In the genomic region with DNA sequence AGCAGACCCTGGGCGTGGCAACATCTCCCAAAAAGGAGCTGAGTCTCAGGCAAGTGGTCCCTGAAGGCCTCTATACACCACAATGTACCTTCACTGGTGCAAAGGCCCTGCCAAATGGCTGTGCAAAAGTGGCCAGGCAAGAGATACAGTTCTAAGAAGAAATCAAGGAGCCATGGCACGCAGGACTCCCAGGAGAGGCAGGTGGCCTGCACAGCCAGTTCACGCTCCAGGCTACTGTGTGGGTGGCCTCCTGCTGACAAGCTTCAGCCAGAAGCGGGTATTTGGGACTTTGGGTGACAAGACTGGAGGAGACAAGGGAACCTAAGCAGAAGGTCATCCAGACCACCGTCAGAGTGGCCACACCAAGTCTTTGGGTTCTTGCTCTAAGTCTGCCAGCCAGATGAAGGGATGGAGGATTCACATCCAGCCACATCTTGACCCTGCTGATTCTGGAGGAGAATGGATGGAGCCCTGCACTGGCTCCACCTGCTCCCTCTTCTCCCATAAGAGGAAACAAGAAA, we compare ENCODE assay signal across 10 cellular contexts. TPM values are rescaled to one million over a fixed set of nuclear protein-coding genes. Genes with fewer than 3 reads are reported as not detected.
DNase-seq lines count a peak whose midpoint lies in the region; ATAC-seq, FAIRE-seq and TF ChIP-seq lines count a peak whose summit lies in the region.
"Had no signal": no experiment of that assay in that cellular context is flagged by ENCODE, and none has a peak within 500 bp of the region (broad histone marks: within the 10 kb centered on the region; RNA-seq: fewer than 3 reads in every experiment).

No MANE protein-coding gene starts in this region.

- FAIRE-seq in GM12891 (lab: Jason Lieb, UNC) = peak; percentile 43
- FAIRE-seq in small intestine (lab: Jason Lieb, UNC) = no peak

- H3K9me3 ChIP-seq in OCI-LY1 (ENCODE audit: low read length) (no peaks in the 10 kb centered on the region), small intestine (ENCODE audit: control insufficient read depth, low read depth) (no peaks in the 10 kb centered on the region)
- H3K9me3 ChIP-seq: adrenal gland had no signal

- no peak for DNase-seq in GM12891 (ENCODE audit: insufficient read length, low spot score)
- peak; percentile 16 for DNase-seq in germinal center (ENCODE audit: low spot score)
- no peak for DNase-seq in small intestine
- DNase-seq in dermis blood vessel endothelial cell = no peak
- DNase-seq: NCI-H510A had no signal

- no peak overlapping the region for H2AFZ ChIP-seq in OCI-LY1 (ENCODE audit: low read length)

- ATAC-seq in GM21717 (IDR thresholded peaks at IDR 0.05; ENCODE audit: unreplicated experiment) = no peak
- ATAC-seq in GM21390 (IDR thresholded peaks at IDR 0.05; ENCODE audit: unreplicated experiment) = no peak
- ATAC-seq in GM21619 (IDR thresholded peaks at IDR 0.05; ENCODE audit: unreplicated experiment) = no peak

- H3K4me1 ChIP-seq in OCI-LY1 (ENCODE audit: insufficient read depth, low read length, severe bottlenecking) (peaks cover 57% of the 10 kb centered on the region), small intestine (ENCODE audit: control insufficient read depth in 2 of 2, insufficient read depth in 1 of 2, low read depth in 1 of 2, low read length in 1 of 2) (peaks cover 2 to 17% of the 10 kb centered on the region in 2 donors)

- H3K79me2 ChIP-seq in OCI-LY1 (ENCODE audit: insufficient read depth, low read length) = no peaks in the 10 kb centered on the region

- H3K4me3 ChIP-seq in OCI-LY1 (ENCODE audit: low read depth, low read length, poor library complexity, severe bottlenecking) (no peak overlapping the region), small intestine (ENCODE audit: low read depth in 1 of 2, low read length in 2 of 2) (no peak overlapping the region)

- no peaks in the 10 kb centered on the region for H3F3A ChIP-seq in OCI-LY1 (ENCODE audit: insufficient read depth, low read length)

- H3K27me3 ChIP-seq in OCI-LY1 (ENCODE audit: insufficient read depth, low read length) (no peaks in the 10 kb centered on the region), small intestine (ENCODE audit: control insufficient read depth in 2 of 2, insufficient read depth in 2 of 2, low read length in 2 of 2) (no peaks in the 10 kb centered on the region)
- H3K27me3 ChIP-seq: adrenal gland had no signal

- WGBS in small intestine, 3 donors = 66 to 92% (median 84%) methylated on average over 5 of the region's 5 CpGs

- H4K20me1 ChIP-seq in OCI-LY1 (ENCODE audit: insufficient read depth, low read length) = no peaks in the 10 kb centered on the region

- no peaks in the 10 kb centered on the region for H3K9me2 ChIP-seq in OCI-LY1 (ENCODE audit: low read depth, low read length)

- TF ChIP-seq POLR2A in GM12891 (IDR thresholded peaks at IDR 0.05; ENCODE audit: low read depth, low read length) = no peak

- no peak overlapping the region; the same call in 1 of the 2 replicates for H3K9ac ChIP-seq in OCI-LY1 (ENCODE audit: low read length)

- H3K27ac ChIP-seq in OCI-LY1 (ENCODE audit: low read depth, low read length, poor library complexity, severe bottlenecking) = peak overlapping the region; percentile 93
- peak overlapping the region; percentile 42 to 99 for H3K27ac ChIP-seq in small intestine (ENCODE audit: low read depth in 1 of 2, low read length in 1 of 2)

- no peak for TF ChIP-seq CTCF in OCI-LY1 (IDR thresholded peaks at IDR 0.05; ENCODE audit: low read length)

- no peak overlapping the region for H3K4me2 ChIP-seq in OCI-LY1 (ENCODE audit: low read length)

- H3K36me3 ChIP-seq in OCI-LY1 (ENCODE audit: insufficient read depth, low read length) (no peaks in the 10 kb centered on the region), small intestine (ENCODE audit: control insufficient read depth in 2 of 2, insufficient read depth in 2 of 2, low read length in 2 of 2) (no peaks in the 10 kb centered on the region)
- H3K36me3 ChIP-seq: adrenal gland had no signal

TF ChIP-seq in GM12891, 5 proteins besides CTCF, POLR2A, EP300 and RAD21:
- TF ChIP-seq POU2F2 (IDR thresholded peaks at IDR 0.05; ENCODE audit: low read depth, low read length) = no peak
- TF ChIP-seq TAF1 (IDR thresholded peaks at IDR 0.05; ENCODE audit: low read depth, low read length) = no peak
- no peak for TF ChIP-seq SPI1 (IDR thresholded peaks at IDR 0.05; ENCODE audit: low read depth, low read length)
- TF ChIP-seq POLR2AphosphoS5 (IDR thresholded peaks at IDR 0.05; ENCODE audit: low read depth, low read length) = no peak
- no peak for TF ChIP-seq PAX5 (IDR thresholded peaks at IDR 0.05; ENCODE audit: insufficient read depth, low read length, severe bottlenecking)

RNA-seq across cellular contexts. Expression of a gene that starts 20.5 kb away (rescaled TPM):
- polyA plus RNA-seq in GM12891 (2012; ENCODE audit: low read depth, missing spikeins) = 48.8 TPM
- 10 to 100 TPM; 27.6 to 70.7 (median 33.1) TPM for polyA plus RNA-seq in small intestine
- 72.2 and 94.7 TPM in 2 replicates for total RNA-seq in dermis blood vessel endothelial cell
